8 cellular contexts compared by ENCODE assay signal in genomic region chr7:102285541-102286236, GRCh38. TPM values are rescaled to one million over a fixed set of nuclear protein-coding genes. Genes with fewer than 3 reads are reported as not detected.
DNase-seq lines count a peak whose midpoint lies in the region; ATAC-seq and TF ChIP-seq lines count a peak whose summit lies in the region.

No MANE protein-coding gene starts in this region.

- H3K79me2 ChIP-seq in DND-41 (ENCODE audit: insufficient read depth, low read length) (no peaks in the 10 kb centered on the region), PC-3 (ENCODE audit: low read length) (no peaks in the 10 kb centered on the region)

- H3K36me3 ChIP-seq in DND-41 (ENCODE audit: insufficient read depth, low read length) (no peaks in the 10 kb centered on the region), PC-3 (ENCODE audit: low read depth, low read length) (no peaks in the 10 kb centered on the region), esophagus muscularis mucosa (peaks cover 0 to 3% (median 0%) of the 10 kb centered on the region in 4 donors), prostate gland (no peaks in the 10 kb centered on the region)

- H3K4me3 ChIP-seq in DND-41 (ENCODE audit: low read depth in 1 of 2, low read length in 2 of 2) (peak overlapping the region in 1 of 2 experiments; percentile 79; a peak in 2 of 4 replicates), PC-3 (ENCODE audit: low read length) (peak overlapping the region; percentile 84), esophagus muscularis mucosa (peak overlapping the region; percentile 73 to 91 (median 86)), prostate gland (peak overlapping the region; percentile 65 to 75)

- H3F3A ChIP-seq in PC-3 (ENCODE audit: low read length, unreplicated experiment): no peaks in the 10 kb centered on the region

- H3K27ac ChIP-seq in DND-41 (ENCODE audit: low read length) (no peak overlapping the region), PC-3 (ENCODE audit: low read length) (no peak overlapping the region), esophagus muscularis mucosa (replicated peaks in 1 of 4) (peak overlapping the region; percentile 81 to 91 (median 84)), prostate gland (peak overlapping the region; percentile 87 to 90)

- H3K27me3 ChIP-seq in DND-41 (ENCODE audit: insufficient read depth, low read length, poor library complexity) (peaks cover 28% of the 10 kb centered on the region), PC-3 (ENCODE audit: low read length) (no peaks in the 10 kb centered on the region), esophagus muscularis mucosa (no peaks in the 10 kb centered on the region), prostate gland (replicated peaks; ENCODE audit: insufficient read depth) (no peaks in the 10 kb centered on the region)

- H2AFZ ChIP-seq in DND-41 (ENCODE audit: low read depth, low read length): no peak overlapping the region
- H2AFZ ChIP-seq in PC-3 (ENCODE audit: low read length): peak overlapping the region; percentile 97

- no TSS peak for BruUV-seq in PC-3 (replicated peaks; lab: Mats Ljungman, UMichigan)

- 47% methylated on average over 6 of the region's 19 CpGs for WGBS in esophagus muscularis mucosa
- 54% methylated on average over 14 of the region's 19 CpGs for WGBS in prostate gland

- H3K9ac ChIP-seq in DND-41 (ENCODE audit: low read depth, low read length) (no peak overlapping the region; the same call in 1 of the 2 replicates), PC-3 (ENCODE audit: low read length) (peak overlapping the region; percentile 80; the same call in 1 of the 2 replicates)

- H3K9me2 ChIP-seq in PC-3 (replicated peaks; ENCODE audit: low read length): no peaks in the 10 kb centered on the region

- CTCF ChIA-PET in PC-3 (lab: Charles Lee): interaction anchor here (0.6 kb wide), 1 partner anchor 41 kb away, joined by 3 read pairs; no protein-coding TSS in a partner anchor

- ATAC-seq in DND-41 (ENCODE audit: insufficient read depth, low read depth): peak; percentile 17; the same call in 2 of the 3 replicates
- no peak for ATAC-seq in PC-3
- no peak for ATAC-seq in GM21381 (IDR thresholded peaks at IDR 0.05; ENCODE audit: unreplicated experiment)
- ATAC-seq in HG03108 (IDR thresholded peaks at IDR 0.05; ENCODE audit: unreplicated experiment): no peak
- no peak for ATAC-seq in GM21360 (IDR thresholded peaks at IDR 0.05; ENCODE audit: unreplicated experiment)

- TF ChIP-seq CTCF in DND-41 (IDR thresholded peaks at IDR 0.05; ENCODE audit: borderline replicate concordance, extremely low read depth, low read length, poor library complexity, severe bottlenecking): no peak
- no peak for TF ChIP-seq CTCF in PC-3 (conservative IDR thresholded peaks at IDR 0.05; ENCODE audit: low read depth, low read length)
- no peak for TF ChIP-seq CTCF in esophagus muscularis mucosa (IDR thresholded peaks at IDR 0.05)
- TF ChIP-seq CTCF in prostate gland (IDR thresholded peaks at IDR 0.05): no peak

- POLR2A ChIA-PET in PC-3 (lab: Charles Lee; ENCODE audit: unreplicated experiment): no interaction called here

- peaks cover 32% of the 10 kb centered on the region for H3K4me1 ChIP-seq in DND-41 (ENCODE audit: insufficient read depth, low read length)
- peaks cover 11% of the 10 kb centered on the region for H3K4me1 ChIP-seq in PC-3 (ENCODE audit: insufficient read depth, low read length)
- H3K4me1 ChIP-seq in esophagus muscularis mucosa: peaks cover 15 to 42% (median 36%) of the 10 kb centered on the region in 4 donors
- peaks cover 6% of the 10 kb centered on the region for H3K4me1 ChIP-seq in prostate gland (replicated peaks)

- H4K20me1 ChIP-seq in DND-41 (ENCODE audit: insufficient read depth, low read length) (peaks cover 24% of the 10 kb centered on the region), PC-3 (ENCODE audit: low read length) (no peaks in the 10 kb centered on the region)

- DNase-seq in DND-41 (no peak), PC-3 (no peak), esophagus muscularis mucosa (ENCODE audit: extremely low spot score) (no peak), prostate gland (ENCODE audit: low spot score) (no peak), NCI-H510A (lab: John Stamatoyannopoulos, UW) (no peak)

- no peak for TF ChIP-seq POLR2A in esophagus muscularis mucosa (IDR thresholded peaks at IDR 0.05; ENCODE audit: low read depth)
- TF ChIP-seq POLR2A in prostate gland (IDR thresholded peaks at IDR 0.05): no peak

- H3K4me2 ChIP-seq in DND-41 (ENCODE audit: insufficient read depth, low read length) (peak overlapping the region; percentile 99), PC-3 (ENCODE audit: low read length) (peak overlapping the region; percentile 99)

- no peak for TF ChIP-seq EP300 in esophagus muscularis mucosa (IDR thresholded peaks at IDR 0.05)

- no peaks in the 10 kb centered on the region for H3K9me3 ChIP-seq in DND-41 (ENCODE audit: insufficient read depth, low read length, severe bottlenecking)
- H3K9me3 ChIP-seq in PC-3 (ENCODE audit: low read length): no peaks in the 10 kb centered on the region
- H3K9me3 ChIP-seq in esophagus muscularis mucosa: no peaks in the 10 kb centered on the region
- no peaks in the 10 kb centered on the region for H3K9me3 ChIP-seq in prostate gland

- intact Hi-C loops in PC-3 (cut with micrococcal nuclease): loop anchor here (5.0 kb wide), 1 partner anchor 77 kb away; no protein-coding TSS in a partner anchor
- intact Hi-C loops in esophagus muscularis mucosa (cut with DNase I): no loop called here
- intact Hi-C loops in prostate gland (cut with DNase I): no loop called here

RNA-seq across cellular contexts. Expression of gene SH2B2, which starts 1.0 kb away (rescaled TPM):
- 8.8 and 10.7 TPM in 2 replicates for total RNA-seq in PC-3 (2014; rRNA removed)
- 10 to 100 TPM in 1 of 4 donors, 1 to 10 TPM in 3; 3.7 to 10.9 (median 8.9) TPM for total RNA-seq in esophagus muscularis mucosa
- 10 to 100 TPM in 1 of 2 donors, 1 to 10 TPM in 1; 7.7 to 22.3 TPM for total RNA-seq in prostate gland

Comparison
In these comparisons a context has a peak if more than half of its experiments do, and no peak if none do; other contexts are left out.
1. H3K27ac ChIP-seq: peak in esophagus muscularis mucosa (4 of 4) and prostate gland (2 of 2); none in DND-41 (single experiment) and PC-3 (single experiment).